1 cellular context compared by ENCODE assay signal in genomic region chr21:46393451-46393940, GRCh38.
TF ChIP-seq lines count a peak whose summit lies in the region.

No MANE protein-coding gene starts in this region.

TF ChIP-seq in K562, 482 proteins besides CTCF, POLR2A, EP300 and RAD21 (continued from another document and continues in another):
- TF ChIP-seq CEBPG (CRISPR knock-in tag; IDR thresholded peaks at IDR 0.05) (peak; percentile 58; the same call in 1 of the 2 replicates), CEBPG (tag; conservative IDR thresholded peaks at IDR 0.05 in 1 of 2, IDR thresholded peaks at IDR 0.05 in 1 of 2) (no peak), MNT (conservative IDR thresholded peaks at IDR 0.05) (peak in 1 of 2 experiments; percentile 47; a peak in 1 of 4 replicates), IFI16 (CRISPR knock-in tag; IDR thresholded peaks at IDR 0.05) (no peak), ID3 (CRISPR knock-in tag; IDR thresholded peaks at IDR 0.05) (no peak), ID3 (tag; IDR thresholded peaks at IDR 0.05) (no peak), ZHX1 (conservative IDR thresholded peaks at IDR 0.05; ENCODE audit: low read length) (no peak), ZNF280A (IDR thresholded peaks at IDR 0.05; ENCODE audit: low read depth, partially characterized antibody) (no peak), PHTF2 (CRISPR knock-in tag; IDR thresholded peaks at IDR 0.05) (no peak), ZBTB7A (IDR thresholded peaks at IDR 0.05; ENCODE audit: borderline replicate concordance, control insufficient read depth, low read depth, low read length) (peak; percentile 56; the same call in 1 of the 2 replicates), PATZ1 (CRISPR knock-in tag; IDR thresholded peaks at IDR 0.05; ENCODE audit: borderline replicate concordance) (no peak), FOXO4 (CRISPR knock-in tag; IDR thresholded peaks at IDR 0.05) (no peak), MGA (IDR thresholded peaks at IDR 0.05) (peak; percentile 75), ZNF778 (CRISPR knock-in tag; IDR thresholded peaks at IDR 0.05) (no peak), POLR2G (IDR thresholded peaks at IDR 0.05; ENCODE audit: low read depth, low read length) (peak; percentile 58), NRF1 (conservative IDR thresholded peaks at IDR 0.05 in 1 of 2, IDR thresholded peaks at IDR 0.05 in 1 of 2) (no peak), TAF7 (tag; IDR thresholded peaks at IDR 0.05) (no peak), ZFX (CRISPR knock-in tag; IDR thresholded peaks at IDR 0.05) (peak; percentile 55), PCBP2 (IDR thresholded peaks at IDR 0.05; ENCODE audit: low read depth, low read length, poor library complexity, severe bottlenecking) (no peak), POLR2B (IDR thresholded peaks at IDR 0.05; ENCODE audit: low read depth, partially characterized antibody) (no peak), NCOA4 (IDR thresholded peaks at IDR 0.05; ENCODE audit: partially characterized antibody) (no peak), CREB5 (CRISPR knock-in tag; IDR thresholded peaks at IDR 0.05) (no peak), HDAC2 (IDR thresholded peaks at IDR 0.05) (no peak), U2AF2 (optimal IDR thresholded peaks at IDR 0.05; ENCODE audit: low read depth, low read length) (no peak), ZNF217 (CRISPR knock-in tag; IDR thresholded peaks at IDR 0.05) (no peak), NFIC (IDR thresholded peaks at IDR 0.05) (peak; percentile 85), SOX6 (IDR thresholded peaks at IDR 0.05) (no peak), ATF3 (IDR thresholded peaks at IDR 0.05) (peak; percentile 73), ATF3 (CRISPR knock-in tag; conservative IDR thresholded peaks at IDR 0.05) (no peak), FOXJ3 (CRISPR knock-in tag; IDR thresholded peaks at IDR 0.05) (no peak), MXD1 (CRISPR knock-in tag; IDR thresholded peaks at IDR 0.05; ENCODE audit: borderline replicate concordance, poor library complexity, severe bottlenecking) (no peak), GTF2F1 (IDR thresholded peaks at IDR 0.05; ENCODE audit: low read depth, low read length) (no peak)
